12 cellular contexts compared by ENCODE assay signal in the genomic region with DNA sequence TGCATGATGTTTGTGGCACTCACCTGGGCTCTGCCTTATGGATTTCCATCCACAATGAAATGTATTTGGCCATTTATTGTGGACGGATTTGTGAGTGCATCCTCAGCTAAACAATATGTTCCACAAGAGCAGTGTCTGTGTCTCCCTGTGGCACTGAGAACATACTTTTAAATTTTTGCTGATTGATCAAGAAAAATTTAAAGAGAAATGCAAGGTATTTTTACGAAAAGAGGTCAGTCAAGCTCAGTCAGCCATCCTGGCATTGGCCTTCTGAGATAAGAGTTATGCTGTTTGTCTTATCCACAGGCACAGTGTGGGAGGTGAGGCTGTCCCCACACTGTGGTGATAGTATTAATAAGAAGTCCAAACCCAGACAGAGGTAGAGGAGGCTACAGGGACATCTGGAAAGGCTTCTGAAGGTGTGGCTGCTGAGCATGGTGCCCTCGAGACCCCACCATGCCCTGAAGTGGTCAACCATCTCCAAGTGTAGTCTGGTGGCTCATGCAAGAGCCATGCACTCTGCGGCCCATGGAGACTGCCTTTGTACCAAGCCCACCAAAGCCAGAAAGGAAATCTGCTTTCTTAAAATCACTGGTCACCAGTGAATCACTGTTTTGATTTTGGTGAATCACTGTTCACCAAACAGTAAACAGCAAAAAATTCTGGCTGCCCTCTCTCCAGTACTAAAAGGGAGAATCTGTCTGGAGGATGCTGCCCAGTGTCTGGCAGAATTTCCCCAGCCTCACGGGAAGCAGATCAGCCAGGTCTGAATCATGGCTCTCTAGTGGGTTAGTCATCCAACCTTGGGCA. TPM values are rescaled to one million over a fixed set of nuclear protein-coding genes. Genes with fewer than 3 reads are reported as not detected.
A peak's percentile ranks its signal among the peaks of the same experiment; 100 is the strongest.
DNase-seq lines count a peak whose midpoint lies in the region; ATAC-seq lines count a peak whose summit lies in the region.
"Had no signal": no experiment of that assay in that cellular context is flagged by ENCODE, and none has a peak within 500 bp of the region (broad histone marks: within the 10 kb centered on the region; RNA-seq: fewer than 3 reads in every experiment).

No MANE protein-coding gene starts in this region.

- no peaks in the 10 kb centered on the region for H3K27me3 ChIP-seq in MG63
- H3K27me3 ChIP-seq: neural progenitor cell had no signal

- H3K4me1 Mint-ChIP-seq in activated CD4-positive, alpha-beta T cell treated with anti-CD3 and anti-CD28 coated beads, Interleukin-2, amount 10 ng/mL, durations not matched to agents 24 days and 14 days = no peaks in the 10 kb centered on the region
- no peaks in the 10 kb centered on the region for H3K4me1 Mint-ChIP-seq in stimulated activated naive CD8-positive, alpha-beta T cell treated with anti-CD3 and anti-CD28 coated beads, Interleukin-15, amount 100 ng/mL, for 72 hours

- peaks cover 9% of the 10 kb centered on the region for H3K27me3 Mint-ChIP-seq in activated CD4-positive, alpha-beta T cell treated with anti-CD3 and anti-CD28 coated beads, Interleukin-2, amount 10 ng/mL, durations not matched to agents 24 days and 14 days
- H3K27me3 Mint-ChIP-seq in stimulated activated naive CD8-positive, alpha-beta T cell treated with anti-CD3 and anti-CD28 coated beads, Interleukin-15, amount 100 ng/mL, for 72 hours = peaks cover 25% of the 10 kb centered on the region

- H3K4me3 ChIP-seq in MG63 = no peak overlapping the region
- H3K4me3 ChIP-seq: neural progenitor cell had no signal

- H3K9me3 Mint-ChIP-seq in activated CD4-positive, alpha-beta T cell treated with anti-CD3 and anti-CD28 coated beads, Interleukin-2, amount 10 ng/mL, durations not matched to agents 24 days and 14 days = no peaks in the 10 kb centered on the region
- H3K9me3 Mint-ChIP-seq in stimulated activated naive CD8-positive, alpha-beta T cell treated with anti-CD3 and anti-CD28 coated beads, Interleukin-15, amount 100 ng/mL, for 72 hours = no peaks in the 10 kb centered on the region
- H3K9me3 Mint-ChIP-seq: CD4-positive, alpha-beta T cell; neural progenitor cell had no signal

- DNase-seq in AG08396 (ENCODE audit: low spot score) (peak; percentile 88), MG63 (peak; percentile 99), dedifferentiated amniotic fluid mesenchymal stem cell (ENCODE audit: extremely low spot score) (peak; percentile 84), myocyte (ENCODE audit: low read depth) (peak; percentile 74)
- DNase-seq in activated CD4-positive, alpha-beta T cell treated with anti-CD3 and anti-CD28 coated beads for 48 hours = no peak
- DNase-seq in activated CD4-positive, alpha-beta T cell treated with anti-CD3 and anti-CD28 coated beads, Interleukin-2, amount 10 ng/mL, durations not matched to agents 24 days and 14 days = no peak
- DNase-seq in stimulated activated naive CD8-positive, alpha-beta T cell treated with anti-CD3 and anti-CD28 coated beads, Interleukin-15, amount 100 ng/mL, for 72 hours = no peak
- DNase-seq in stimulated activated CD4-positive, alpha-beta T cell treated with anti-CD3 and anti-CD28 coated beads, Interleukin-1b, Interleukin-23, amount 100 ng/mL, for 48 hours = no peak
- DNase-seq: activated T-cell treated with anti-CD3 and anti-CD28 coated beads, Interleukin-2, amount 50 U/mL, for 1 hour; CD4-positive, alpha-beta T cell; NCI-H510A had no signal

- no peak overlapping the region for H3K27ac Mint-ChIP-seq in activated CD4-positive, alpha-beta T cell treated with anti-CD3 and anti-CD28 coated beads, Interleukin-2, amount 10 ng/mL, durations not matched to agents 24 days and 14 days
- no peak overlapping the region for H3K27ac Mint-ChIP-seq in stimulated activated naive CD8-positive, alpha-beta T cell treated with anti-CD3 and anti-CD28 coated beads, Interleukin-15, amount 100 ng/mL, for 72 hours
- H3K27ac Mint-ChIP-seq: CD4-positive, alpha-beta T cell; neural progenitor cell had no signal

- no peaks in the 10 kb centered on the region for H3K9me3 ChIP-seq in MG63

- no peak overlapping the region for H3K4me3 Mint-ChIP-seq in activated CD4-positive, alpha-beta T cell treated with anti-CD3 and anti-CD28 coated beads, Interleukin-2, amount 10 ng/mL, durations not matched to agents 24 days and 14 days
- no peak overlapping the region for H3K4me3 Mint-ChIP-seq in stimulated activated naive CD8-positive, alpha-beta T cell treated with anti-CD3 and anti-CD28 coated beads, Interleukin-15, amount 100 ng/mL, for 72 hours
- H3K4me3 Mint-ChIP-seq: CD4-positive, alpha-beta T cell; neural progenitor cell had no signal

- no peaks in the 10 kb centered on the region for H3K36me3 Mint-ChIP-seq in activated CD4-positive, alpha-beta T cell treated with anti-CD3 and anti-CD28 coated beads, Interleukin-2, amount 10 ng/mL, durations not matched to agents 24 days and 14 days (ENCODE audit: low read depth)
- H3K36me3 Mint-ChIP-seq: neural progenitor cell had no signal

- intact Hi-C loops in activated CD4-positive, alpha-beta T cell treated with anti-CD3 and anti-CD28 coated beads, Interleukin-2, amount 10 ng/mL, durations not matched to agents 24 days and 14 days (cut with micrococcal nuclease) = no loop called here

- no peak for ATAC-seq in stimulated activated naive CD8-positive, alpha-beta T cell treated with anti-CD3 and anti-CD28 coated beads, Interleukin-15, amount 100 ng/mL, for 72 hours

- peaks cover 30% of the 10 kb centered on the region for H3K36me3 ChIP-seq in MG63
- H3K36me3 ChIP-seq: neural progenitor cell had no signal

RNA-seq across cellular contexts. Expression of a gene that starts 28.8 kb away (rescaled TPM):
- total RNA-seq in MG63 (2014; rRNA removed; shearing (Covaris generic); ENCODE audit: low replicate concordance) = 37.9 and 92.3 TPM in 2 replicates
- total RNA-seq in myocyte = 9.5 and 9.7 TPM in 2 replicates
- 58.9 TPM for polyA plus RNA-seq in myocyte (2012)
- not detected in 2 replicates for total RNA-seq in activated CD4-positive, alpha-beta T cell treated with anti-CD3 and anti-CD28 coated beads, Interleukin-2, amount 10 ng/mL, durations not matched to agents 24 days and 14 days
- total RNA-seq: CD4-positive, alpha-beta T cell had no signal

Comparison
In these comparisons a context has a peak if more than half of its experiments do, and no peak if none do; other contexts are left out.
1. DNase-seq: peak in AG08396 (single experiment), MG63 (single experiment), dedifferentiated amniotic fluid mesenchymal stem cell (single experiment) and myocyte (single experiment); none in activated CD4-positive, alpha-beta T cell treated with anti-CD3 and anti-CD28 coated beads for 48 hours (single experiment), activated CD4-positive, alpha-beta T cell treated with anti-CD3 and anti-CD28 coated beads, Interleukin-2, amount 10 ng/mL, durations not matched to agents 24 days and 14 days (single experiment), stimulated activated naive CD8-positive, alpha-beta T cell treated with anti-CD3 and anti-CD28 coated beads, Interleukin-15, amount 100 ng/mL, for 72 hours (0 of 2) and stimulated activated CD4-positive, alpha-beta T cell treated with anti-CD3 and anti-CD28 coated beads, Interleukin-1b, Interleukin-23, amount 100 ng/mL, for 48 hours (single experiment).
2. RNA of a gene that starts 28.8 kb away (total RNA-seq): 37.9 to 92.3 TPM in MG63 and 9.5 to 9.7 TPM in myocyte; not detected in activated CD4-positive, alpha-beta T cell treated with anti-CD3 and anti-CD28 coated beads, Interleukin-2, amount 10 ng/mL, durations not matched to agents 24 days and 14 days; every median in the first group is over 10 times any median in the second.